In genomic region chr7:133645870-133646492, GRCh38 we compare ENCODE assay signal across 16 cellular contexts.
A peak's percentile ranks its signal among the peaks of the same experiment; 100 is the strongest.
DNase-seq lines count a peak whose midpoint lies in the region; ATAC-seq, FAIRE-seq and TF ChIP-seq lines count a peak whose summit lies in the region.
"Had no signal": no experiment of that assay in that cellular context is flagged by ENCODE, and none has a peak within 500 bp of the region (broad histone marks: within the 10 kb centered on the region; RNA-seq: fewer than 3 reads in every experiment).

No MANE protein-coding gene starts in this region.

- in situ Hi-C loops in GM13976 (cut with MboI; ENCODE audit: low sequenced_read_pairs, unreplicated experiment), result no loop called here

- no peak for TF ChIP-seq EP300 in suprapubic skin (IDR thresholded peaks at IDR 0.05)

- H3K4me3 ChIP-seq in suprapubic skin, result no peak overlapping the region
- H3K4me3 ChIP-seq: hepatocyte, left ventricle myocardium inferior, MG63, thoracic aorta had no signal

- TF ChIP-seq POLR2A in suprapubic skin (IDR thresholded peaks at IDR 0.05) (no peak), GM12891 (IDR thresholded peaks at IDR 0.05; ENCODE audit: low read depth, low read length) (no peak)

- peak; percentile 52 for ATAC-seq in SK-N-SH treated with all-trans-retinoic acid at 6 μM for 48 hours
- ATAC-seq: naive thymus-derived CD4-positive, alpha-beta T cell had no signal

- H3K9me3 ChIP-seq in suprapubic skin, result no peaks in the 10 kb centered on the region
- H3K9me3 ChIP-seq: MG63, thoracic aorta had no signal

- no peaks in the 10 kb centered on the region for H3K36me3 ChIP-seq in suprapubic skin
- H3K36me3 ChIP-seq: left ventricle myocardium inferior, MG63, thoracic aorta had no signal

- TF ChIP-seq CTCF in GM13976 (IDR thresholded peaks at IDR 0.05; ENCODE audit: borderline replicate concordance, control extremely low read depth, extremely low read depth, insufficient read depth, missing control alignments) (no peak), suprapubic skin (IDR thresholded peaks at IDR 0.05) (no peak)

- no peaks in the 10 kb centered on the region for H3K27me3 ChIP-seq in suprapubic skin
- H3K27me3 ChIP-seq: hepatocyte, MG63 had no signal

- peak; percentile 55 for DNase-seq in CD1c-positive myeloid dendritic cell (ENCODE audit: extremely low spot score)
- DNase-seq in Kasumi-1 (lab: John Stamatoyannopoulos, UW), result peak; percentile 19 to 43
- DNase-seq in foreskin melanocyte, result peak; percentile 19
- DNase-seq in GM13976 (ENCODE audit: low spot score), result no peak
- DNase-seq in suprapubic skin (ENCODE audit: low spot score in 2 of 2), result no peak
- no peak for DNase-seq in NCI-H446 treated with DMSO at 0.1 percent for 48 hours (lab: John Stamatoyannopoulos, UW)
- DNase-seq in GM12891 (ENCODE audit: insufficient read length, low spot score), result no peak
- DNase-seq: activated T-cell treated with anti-CD3 and anti-CD28 coated beads, Interleukin-2, amount 50 U/mL, for 1 hour; left ventricle myocardium inferior; MG63; naive thymus-derived CD4-positive, alpha-beta T cell had no signal

- H3K4me1 ChIP-seq in suprapubic skin, result peaks cover 8% of the 10 kb centered on the region
- H3K4me1 ChIP-seq: left ventricle myocardium inferior had no signal

- H3K27ac ChIP-seq in suprapubic skin, result no peak overlapping the region
- H3K27ac ChIP-seq: C4-2B, hepatocyte, left ventricle myocardium inferior, thoracic aorta had no signal

- no peak for FAIRE-seq in GM12891 (lab: Jason Lieb, UNC)
- FAIRE-seq: colon had no signal

- WGBS in suprapubic skin, result 25% methylated on average over 2 of the region's 2 CpGs

TF ChIP-seq in SK-N-SH treated with all-trans-retinoic acid at 6 μM for 48 hours, 23 proteins besides CTCF, POLR2A, EP300 and RAD21:
- TF ChIP-seq TSHZ2 (CRISPR knock-in tag; IDR thresholded peaks at IDR 0.05) (peak; percentile 42; the same call in 1 of the 2 replicates), ISL1 (CRISPR knock-in tag; IDR thresholded peaks at IDR 0.05) (peak; percentile 82), ARNTL (CRISPR knock-in tag; IDR thresholded peaks at IDR 0.05; ENCODE audit: borderline replicate concordance, low read depth) (no peak)
TF ChIP-seq in SK-N-SH treated with all-trans-retinoic acid at 6 μM for 48 hours: peak in this region for 2.

TF ChIP-seq in GM12891, 5 proteins besides CTCF, POLR2A, EP300 and RAD21:
- no peak for TF ChIP-seq SPI1 (IDR thresholded peaks at IDR 0.05; ENCODE audit: low read depth, low read length)
- TF ChIP-seq PAX5 (IDR thresholded peaks at IDR 0.05; ENCODE audit: insufficient read depth, low read length, severe bottlenecking), result no peak
- no peak for TF ChIP-seq POU2F2 (IDR thresholded peaks at IDR 0.05; ENCODE audit: low read depth, low read length)
- TF ChIP-seq POLR2AphosphoS5 (IDR thresholded peaks at IDR 0.05; ENCODE audit: low read depth, low read length), result no peak
- TF ChIP-seq TAF1 (IDR thresholded peaks at IDR 0.05; ENCODE audit: low read depth, low read length), result no peak

Comparison
In these comparisons a context has a peak if more than half of its experiments do, and no peak if none do; other contexts are left out.
1. DNase-seq: peak in CD1c-positive myeloid dendritic cell (single experiment), Kasumi-1 (2 of 2) and foreskin melanocyte (single experiment); none in GM13976 (single experiment), suprapubic skin (0 of 2), NCI-H446 treated with DMSO at 0.1 percent for 48 hours (single experiment) and GM12891 (single experiment).